In the genomic region with DNA sequence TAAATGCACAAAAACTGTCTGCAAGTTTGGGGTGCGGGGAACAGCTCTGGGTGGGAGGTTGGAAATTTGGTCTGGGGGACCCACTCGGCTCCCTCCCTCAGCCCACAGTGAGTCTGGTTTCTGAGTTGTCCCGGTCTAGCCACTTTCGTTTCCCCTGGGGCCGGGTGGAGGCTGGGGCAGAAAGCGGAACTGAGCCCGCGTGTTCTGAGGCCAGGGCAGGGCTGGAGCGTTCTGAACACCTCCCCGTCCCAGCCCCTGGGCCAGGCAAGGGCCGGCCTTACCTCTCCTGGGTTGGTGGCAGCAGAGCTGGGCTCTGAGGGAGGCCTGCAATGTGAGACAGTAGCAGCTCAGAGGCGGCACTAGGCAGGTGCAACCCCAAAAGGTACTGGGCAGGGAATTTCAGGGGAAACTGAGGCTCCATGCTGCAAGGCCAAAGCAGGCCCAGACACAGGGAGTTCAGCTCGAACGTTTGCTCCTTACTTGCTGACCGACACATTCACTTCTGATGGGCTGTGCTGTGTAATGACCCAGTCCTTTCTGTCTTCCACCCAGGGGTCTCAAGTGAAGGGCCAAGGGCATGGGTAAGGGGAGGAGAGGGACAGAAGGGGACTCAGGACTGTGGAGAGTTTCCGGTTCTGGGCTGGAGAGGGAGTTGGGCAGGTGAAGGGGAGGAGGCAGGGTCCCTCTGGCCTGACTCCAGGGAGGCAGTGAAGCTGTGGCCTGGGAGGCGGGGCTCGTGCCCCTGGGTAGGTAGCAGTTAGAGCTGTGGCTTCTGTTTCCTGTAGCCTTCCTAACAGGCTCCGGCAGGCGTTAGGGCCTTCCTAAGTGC, we compare ENCODE assay signal across 8 cellular contexts. TPM values are rescaled to one million over a fixed set of nuclear protein-coding genes. Genes with fewer than 3 reads are reported as not detected.
DNase-seq lines count a peak whose midpoint lies in the region; ATAC-seq and TF ChIP-seq lines count a peak whose summit lies in the region.

No MANE protein-coding gene starts in this region.

- H3K79me2 ChIP-seq in Karpas-422 (ENCODE audit: low read length) = no peaks in the 10 kb centered on the region

- no peak for TF ChIP-seq CTCF in colonic mucosa (IDR thresholded peaks at IDR 0.05)

- H3K9me3 ChIP-seq in Karpas-422 (ENCODE audit: low read length) (no peaks in the 10 kb centered on the region), colonic mucosa (no peaks in the 10 kb centered on the region)

- H4K20me1 ChIP-seq in Karpas-422 (ENCODE audit: insufficient read depth, low read depth, low read length) = no peaks in the 10 kb centered on the region

- intact Hi-C loops in colonic mucosa (cut with DNase I) = no loop called here

- DNase-seq in Karpas-422 = peak; percentile 92
- DNase-seq in colonic mucosa = peak; percentile 54
- DNase-seq in inferior parietal cortex (ENCODE audit: extremely low spot score) = no peak
- DNase-seq in NCI-H1048 (lab: John Stamatoyannopoulos, UW) = no peak
- no peak for DNase-seq in DMS153 treated with DMSO at 0.1 percent for 48 hours (lab: John Stamatoyannopoulos, UW; ENCODE audit: unreplicated experiment)

- H3K36me3 ChIP-seq in Karpas-422 (ENCODE audit: insufficient read depth, low read length) (no peaks in the 10 kb centered on the region), colonic mucosa (no peaks in the 10 kb centered on the region)

- H3K27me3 ChIP-seq in Karpas-422 (ENCODE audit: low read length) (no peaks in the 10 kb centered on the region), colonic mucosa (no peaks in the 10 kb centered on the region)

- H3K9ac ChIP-seq in Karpas-422 (ENCODE audit: low read length) (peak overlapping the region; percentile 62), colonic mucosa (ENCODE audit: low read depth in 2 of 2, low read length in 2 of 2) (peak overlapping the region; percentile 34 to 43)

- no peaks in the 10 kb centered on the region for H3K9me2 ChIP-seq in Karpas-422 (replicated peaks; ENCODE audit: insufficient read depth, low read length)

- H3K27ac ChIP-seq in Karpas-422 (ENCODE audit: low read length) (no peak overlapping the region), colonic mucosa (peak overlapping the region; percentile 55), skin epidermis (peak overlapping the region in 15 of 21 experiments; percentile 9 to 90 (median 83))

- peak; percentile 30 for ATAC-seq in GM18520 (IDR thresholded peaks at IDR 0.05; ENCODE audit: unreplicated experiment)
- peak; percentile 56 for ATAC-seq in GM21717 (IDR thresholded peaks at IDR 0.05; ENCODE audit: unreplicated experiment)

- H3K4me2 ChIP-seq in Karpas-422 (ENCODE audit: low read depth, low read length, poor library complexity, severe bottlenecking) = peak overlapping the region; percentile 75

- peaks cover 39% of the 10 kb centered on the region for H3K4me1 ChIP-seq in Karpas-422 (ENCODE audit: low read length)
- H3K4me1 ChIP-seq in colonic mucosa = peaks cover 3% of the 10 kb centered on the region

- H3K4me3 ChIP-seq in Karpas-422 (ENCODE audit: low read length) = peak overlapping the region; percentile 83
- H3K4me3 ChIP-seq in colonic mucosa = peak overlapping the region; percentile 11
- peak overlapping the region in 5 of 7 experiments; percentile 7 to 72 (median 65) for H3K4me3 ChIP-seq in skin epidermis

- peak overlapping the region; percentile 84 for H2AFZ ChIP-seq in Karpas-422 (ENCODE audit: low read length)

RNA-seq across cellular contexts. Expression of a gene that starts 3.0 kb away (rescaled TPM):
- 7.8 and 11.5 TPM in 2 replicates for total RNA-seq in Karpas-422 (2014; rRNA removed; shearing (Covaris generic); ENCODE audit: low replicate concordance)
- 1 to 10 TPM; 5.0 to 9.7 TPM for total RNA-seq in colonic mucosa

RNA-seq across cellular contexts. Expression of a gene that starts 30.2 kb away (rescaled TPM):
- 1.6 and 11.7 TPM in 2 replicates for total RNA-seq in Karpas-422 (2014; rRNA removed; shearing (Covaris generic); ENCODE audit: low replicate concordance)
- total RNA-seq in colonic mucosa = 1 to 10 TPM in 1 of 2 donors, under 1 TPM in 1; 0.64 to 1.1 TPM

Comparison
In these comparisons a context has a peak if more than half of its experiments do, and no peak if none do; other contexts are left out.
1. DNase-seq: peak in Karpas-422 (single experiment) and colonic mucosa (single experiment); none in inferior parietal cortex (single experiment), NCI-H1048 (single experiment) and DMS153 treated with DMSO at 0.1 percent for 48 hours (single experiment).
2. H3K4me3 ChIP-seq: peak in every context shown above with its lines; median percentile 83 in Karpas-422; 65 in skin epidermis; 11 in colonic mucosa.